In genomic region chr7:3336042-3336665, GRCh38 we compare ENCODE assay signal across 12 cellular contexts.
"Had no signal": no experiment of that assay in that cellular context is flagged by ENCODE, and none has a peak within 500 bp of the region (broad histone marks: within the 10 kb centered on the region; RNA-seq: fewer than 3 reads in every experiment).

No MANE protein-coding gene starts in this region.

- H3K4me3 ChIP-seq: gastroesophageal sphincter, ovary, testis had no signal

- DNase-seq: activated B cell treated with CpG ODN at 0.5 μM for 24 hours; activated CD4-positive, alpha-beta T cell treated with anti-CD3 and anti-CD28 coated beads, Interleukin-2, amount 10 ng/mL, durations not matched to agents 24 days and 14 days; activated CD8-positive, alpha-beta memory T cell treated with anti-CD3 and anti-CD28 coated beads for 24 hours; activated naive CD4-positive, alpha-beta T cell treated with anti-CD3 and anti-CD28 coated beads for 36 hours; effector memory CD4-positive, alpha-beta T cell; kidney; left ventricle myocardium superior; ovary; stimulated activated CD4-positive, alpha-beta T cell treated with anti-CD3 and anti-CD28 coated beads, Interleukin-4, amount 100 ng/mL, for 24 hours; stimulated activated naive CD8-positive, alpha-beta T cell treated with anti-CD3 and anti-CD28 coated beads, Interleukin-15, amount 100 ng/mL, for 72 hours; testis had no signal

- H3K4me1 ChIP-seq: gastroesophageal sphincter, testis had no signal

- H3K36me3 ChIP-seq: gastroesophageal sphincter, ovary had no signal

- H3K9me3 ChIP-seq: gastroesophageal sphincter, ovary, testis had no signal

- H3K27ac ChIP-seq: gastroesophageal sphincter, ovary, testis had no signal
